Comparison of ENCODE assay signal across 10 cellular contexts in the genomic region with DNA sequence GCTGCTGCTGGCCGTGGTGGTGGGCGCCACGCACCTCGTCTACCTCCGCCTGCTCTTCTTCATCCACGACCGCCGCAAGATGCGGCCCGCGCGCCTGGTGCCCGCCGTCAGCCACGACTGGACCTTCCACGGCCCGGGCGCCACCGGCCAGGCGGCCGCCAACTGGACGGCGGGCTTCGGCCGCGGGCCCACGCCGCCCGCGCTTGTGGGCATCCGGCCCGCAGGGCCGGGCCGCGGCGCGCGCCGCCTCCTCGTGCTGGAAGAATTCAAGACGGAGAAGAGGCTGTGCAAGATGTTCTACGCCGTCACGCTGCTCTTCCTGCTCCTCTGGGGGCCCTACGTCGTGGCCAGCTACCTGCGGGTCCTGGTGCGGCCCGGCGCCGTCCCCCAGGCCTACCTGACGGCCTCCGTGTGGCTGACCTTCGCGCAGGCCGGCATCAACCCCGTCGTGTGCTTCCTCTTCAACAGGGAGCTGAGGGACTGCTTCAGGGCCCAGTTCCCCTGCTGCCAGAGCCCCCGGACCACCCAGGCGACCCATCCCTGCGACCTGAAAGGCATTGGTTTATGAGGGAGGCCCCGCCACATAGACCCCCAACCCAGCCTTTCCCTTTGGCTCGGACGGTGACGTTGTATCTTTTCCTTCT. TPM values are rescaled to one million over a fixed set of nuclear protein-coding genes. Genes with fewer than 3 reads are reported as not detected.
DNase-seq lines count a peak whose midpoint lies in the region; ATAC-seq and TF ChIP-seq lines count a peak whose summit lies in the region.
"Had no signal": no experiment of that assay in that cellular context is flagged by ENCODE, and none has a peak within 500 bp of the region (broad histone marks: within the 10 kb centered on the region; RNA-seq: fewer than 3 reads in every experiment).

No MANE protein-coding gene starts in this region.

- H3K9me3 ChIP-seq in heart right ventricle = no peaks in the 10 kb centered on the region
- H3K9me3 ChIP-seq in naive thymus-derived CD4-positive, alpha-beta T cell (ENCODE audit: control insufficient read depth in 2 of 3, low read length in 3 of 3) = no peaks in the 10 kb centered on the region
- H3K9me3 ChIP-seq: gastrocnemius medialis had no signal

- H3K36me3 ChIP-seq in heart right ventricle (no peaks in the 10 kb centered on the region), urinary bladder (ENCODE audit: insufficient read depth) (no peaks in the 10 kb centered on the region)
- H3K36me3 ChIP-seq in naive thymus-derived CD4-positive, alpha-beta T cell (ENCODE audit: control insufficient read depth in 2 of 3, insufficient read depth in 3 of 3, low read length in 3 of 3) = no peaks in the 10 kb centered on the region
- H3K36me3 ChIP-seq: gastrocnemius medialis had no signal

- peak overlapping the region; percentile 53 to 90 (median 76) for H3K4me3 Mint-ChIP-seq in naive thymus-derived CD4-positive, alpha-beta T cell

- peaks cover 0 to 16% (median 0%) of the 10 kb centered on the region in 9 donors for H3K4me1 ChIP-seq in heart right ventricle
- peaks cover 0 to 5% of the 10 kb centered on the region in 2 donors for H3K4me1 ChIP-seq in naive thymus-derived CD4-positive, alpha-beta T cell (ENCODE audit: control insufficient read depth in 2 of 2, insufficient read depth in 2 of 2, low read length in 2 of 2)
- no peaks in the 10 kb centered on the region for H3K4me1 ChIP-seq in urinary bladder (ENCODE audit: insufficient read depth)
- H3K4me1 ChIP-seq: gastrocnemius medialis had no signal

- DNase-seq in heart right ventricle (no peak), left cardiac atrium (no peak), coronary artery (ENCODE audit: low spot score) (no peak), 8988T (no peak), OCI-M2 (lab: John Stamatoyannopoulos, UW; ENCODE audit: unreplicated experiment) (no peak)
- no peak for DNase-seq in naive thymus-derived CD4-positive, alpha-beta T cell
- DNase-seq in NK-92 treated with Interleukin-12 subunit alpha and Interleukin-12 subunit beta, amount 100 ng/mL, for 24 hours (lab: John Stamatoyannopoulos, UW) = no peak
- DNase-seq: gastrocnemius medialis, NCI-H774 had no signal

- TF ChIP-seq CTCF in heart right ventricle (IDR thresholded peaks at IDR 0.05) = no peak
- TF ChIP-seq CTCF in coronary artery (IDR thresholded peaks at IDR 0.05) = no peak

- H3K27me3 Mint-ChIP-seq in naive thymus-derived CD4-positive, alpha-beta T cell = peaks cover 33 to 73% (median 45%) of the 10 kb centered on the region in 5 donors

- intact Hi-C loops in heart right ventricle (cut with DNase I) (no loop called here), left cardiac atrium (cut with DNase I) (no loop called here)
- intact Hi-C loops in naive thymus-derived CD4-positive, alpha-beta T cell (cut with micrococcal nuclease) = loop anchor here in 1 of 2 donors (5.0 kb wide), 1 partner anchor 33 kb away; the partner anchor contains the start of gene PROK2

- peaks cover 0 to 15% (median 13%) of the 10 kb centered on the region in 7 donors for H3K4me1 Mint-ChIP-seq in naive thymus-derived CD4-positive, alpha-beta T cell

- peak overlapping the region in 1 of 10 donors; percentile 75 for H3K27ac ChIP-seq in heart right ventricle
- no peak overlapping the region for H3K27ac ChIP-seq in coronary artery
- H3K27ac ChIP-seq in naive thymus-derived CD4-positive, alpha-beta T cell (ENCODE audit: low read depth, low read length) = no peak overlapping the region
- H3K27ac ChIP-seq in urinary bladder (ENCODE audit: low read depth) = no peak overlapping the region
- H3K27ac ChIP-seq: gastrocnemius medialis had no signal

- POLR2A ChIA-PET in naive thymus-derived CD4-positive, alpha-beta T cell (lab: Charles Lee) = no interaction called here

- peaks cover 0 to 63% (median 38%) of the 10 kb centered on the region in 7 donors for H3K27me3 ChIP-seq in heart right ventricle
- H3K27me3 ChIP-seq in naive thymus-derived CD4-positive, alpha-beta T cell (ENCODE audit: control insufficient read depth in 2 of 2, insufficient read depth in 2 of 2, low read length in 2 of 2) = peaks cover 0 to 6% of the 10 kb centered on the region in 2 donors

- CTCF ChIA-PET in naive thymus-derived CD4-positive, alpha-beta T cell (lab: Charles Lee) = no interaction called here

- H3K36me3 Mint-ChIP-seq in naive thymus-derived CD4-positive, alpha-beta T cell = peaks cover 0 to 8% (median 0%) of the 10 kb centered on the region in 5 donors

- ATAC-seq in heart right ventricle (no peak), left cardiac atrium (no peak)
- no peak for ATAC-seq in naive thymus-derived CD4-positive, alpha-beta T cell
- ATAC-seq: gastrocnemius medialis had no signal

- peak overlapping the region in 1 of 9 donors; percentile 18 for H3K27ac Mint-ChIP-seq in naive thymus-derived CD4-positive, alpha-beta T cell

- H3K9me3 Mint-ChIP-seq in naive thymus-derived CD4-positive, alpha-beta T cell = no peaks in the 10 kb centered on the region

- H3K4me3 ChIP-seq in heart right ventricle (peak overlapping the region in 9 of 10 donors; percentile 27 to 59 (median 50)), coronary artery (peak overlapping the region; percentile 67), urinary bladder (ENCODE audit: low read depth, low read length) (peak overlapping the region; percentile 84)
- H3K4me3 ChIP-seq in naive thymus-derived CD4-positive, alpha-beta T cell (ENCODE audit: low read length) = no peak overlapping the region

- 11 to 12% methylated on average over 55 to 65 of the region's 65 CpGs for WGBS in heart right ventricle, 2 donors
- WGBS in urinary bladder = 13% methylated on average over 65 of the region's 65 CpGs

RNA-seq across cellular contexts. Expression of gene GPR27, which starts 1.1 kb away (rescaled TPM):
- total RNA-seq in heart right ventricle (10 to 100 TPM in 1 of 10 donors, 1 to 10 TPM in 8, under 1 TPM in 1; 0.95 to 10.0 (median 6.0) TPM), left cardiac atrium (1 to 10 TPM; 2.3 to 3.9 TPM), urinary bladder (2.7 TPM)
- polyA plus RNA-seq in heart right ventricle (under 1 TPM; 0.26 to 0.37 TPM), urinary bladder (3.3 TPM)
- 1 to 10 TPM in 1 of 5 experiments, under 1 TPM in 1, not detected in 3; 0.24 to 4.7 TPM for total RNA-seq in naive thymus-derived CD4-positive, alpha-beta T cell
- under 1 TPM in 1 of 2 donors, not detected in 1; 0.60 TPM for polyA plus RNA-seq in naive thymus-derived CD4-positive, alpha-beta T cell

RNA-seq across cellular contexts. Expression of gene EIF4E3, which starts 29.5 kb away (rescaled TPM):
- total RNA-seq in heart right ventricle = 10 to 100 TPM; 44.8 to 58.1 (median 53.0) TPM
- 10 to 100 TPM; 12.9 to 13.1 TPM for polyA plus RNA-seq in heart right ventricle
- total RNA-seq in left cardiac atrium = 10 to 100 TPM; 40.0 to 45.8 TPM
- 10 to 100 TPM; 28.5 to 72.8 (median 39.2) TPM for total RNA-seq in naive thymus-derived CD4-positive, alpha-beta T cell
- 10 to 100 TPM; 17.7 to 26.1 TPM for polyA plus RNA-seq in naive thymus-derived CD4-positive, alpha-beta T cell
- total RNA-seq in urinary bladder = 16.0 TPM
- polyA plus RNA-seq in urinary bladder = 22.8 TPM

RNA-seq across cellular contexts. Expression of gene PROK2, which starts 30.2 kb away (rescaled TPM):
- total RNA-seq in heart right ventricle = under 1 TPM in 6 of 10 donors, not detected in 4; 0.25 to 0.67 (median 0.51) TPM
- under 1 TPM; 0.09 to 0.15 TPM for polyA plus RNA-seq in heart right ventricle
- under 1 TPM; 0.37 to 0.94 TPM for total RNA-seq in left cardiac atrium
- 10 to 100 TPM in 1 of 5 experiments, not detected in 4; 14.1 TPM for total RNA-seq in naive thymus-derived CD4-positive, alpha-beta T cell
- polyA plus RNA-seq in naive thymus-derived CD4-positive, alpha-beta T cell = not detected
- total RNA-seq in urinary bladder = 0.74 TPM
- polyA plus RNA-seq in urinary bladder = 0.15 TPM
